Comparison of ENCODE assay signal across 6 cellular contexts in the genomic region with DNA sequence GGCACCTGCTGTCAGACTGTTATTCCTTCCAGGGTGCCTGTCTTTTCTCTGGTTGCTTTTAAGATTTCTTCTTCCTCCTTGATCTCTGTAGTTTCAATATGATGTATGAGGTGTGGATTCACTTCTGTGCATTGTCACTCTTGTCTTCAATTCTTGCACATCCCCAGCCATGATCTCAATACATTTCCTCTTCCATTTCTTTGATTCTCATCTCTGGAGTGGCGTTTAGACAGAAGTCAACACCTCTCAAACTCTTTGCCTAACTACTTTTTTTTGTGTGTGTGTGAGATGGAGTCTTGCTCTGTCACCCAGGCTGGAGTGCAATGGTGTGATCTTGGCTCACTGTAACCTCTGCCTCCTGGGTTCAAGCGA.
"Had no signal": no experiment of that assay in that cellular context is flagged by ENCODE, and none has a peak within 500 bp of the region (broad histone marks: within the 10 kb centered on the region; RNA-seq: fewer than 3 reads in every experiment).

No MANE protein-coding gene starts in this region.

- H3K4me3 Mint-ChIP-seq: H9 had no signal

- H3K4me3 ChIP-seq: GM23248, K562 had no signal

- DNase-seq: GM23248, GOT3, H9, HCEC 1CT, IMR-90 had no signal

- ATAC-seq: K562 had no signal

- H3K27ac Mint-ChIP-seq: H9 had no signal
